ENCODE assay signal across 25 cellular contexts in the genomic region with DNA sequence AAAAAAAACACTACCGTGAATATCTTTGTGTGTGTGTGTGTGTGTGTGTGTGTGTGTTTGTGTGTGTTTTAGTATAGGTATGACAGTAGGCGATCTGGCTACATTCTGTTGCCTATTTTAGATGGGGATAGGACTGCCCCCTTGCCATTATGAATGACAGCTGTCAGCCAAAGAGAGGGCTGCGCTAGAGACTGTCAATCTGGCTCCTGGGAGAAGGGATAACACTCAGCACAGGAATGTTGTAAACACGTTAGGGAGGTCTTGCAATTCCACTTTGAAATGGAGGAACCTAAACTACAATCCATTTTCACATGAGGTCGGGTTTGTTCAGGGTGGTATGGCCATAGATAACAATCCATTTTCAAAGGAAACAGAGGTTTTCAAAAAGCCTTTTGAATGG.
"Had no signal": no experiment of that assay in that cellular context is flagged by ENCODE, and none has a peak within 500 bp of the region (broad histone marks: within the 10 kb centered on the region; RNA-seq: fewer than 3 reads in every experiment).

No MANE protein-coding gene starts in this region.

- H3K27ac Mint-ChIP-seq: activated CD4-positive, alpha-beta memory T cell treated with anti-CD3 and anti-CD28 coated beads, Interleukin-2, amount 10 ng/mL, durations not matched to agents 7 days and 5 days; activated CD4-positive, alpha-beta T cell treated with anti-CD3 and anti-CD28 coated beads for 36 hours; activated naive CD8-positive, alpha-beta T cell treated with anti-CD3 and anti-CD28 coated beads, Interleukin-2, amount 10 ng/mL, durations not matched to agents 7 days and 5 days; activated T-cell treated with anti-CD3 and anti-CD28 coated beads, Interleukin-2, amount 50 U/mL, for 72 hours; activated T-helper 2 cell treated with anti-CD3 and anti-CD28 coated beads, Interferon-gamma antibody, Interleukin-2, Interleukin-4, amounts not matched to agents 10 μg/mL and 5 μg/mL and 100 μg/mL, durations not matched to agents 14 hours and 24 hours and 36 hours had no signal

- H3K9me3 ChIP-seq: adrenal gland, breast epithelium had no signal

- H3K4me3 ChIP-seq: adrenal gland, breast epithelium had no signal

- H3K27ac ChIP-seq: adrenal gland, breast epithelium had no signal

- H3K4me3 Mint-ChIP-seq: activated CD4-positive, alpha-beta memory T cell treated with anti-CD3 and anti-CD28 coated beads, Interleukin-2, amount 10 ng/mL, durations not matched to agents 7 days and 5 days; activated CD4-positive, alpha-beta T cell treated with anti-CD3 and anti-CD28 coated beads for 36 hours; activated naive CD8-positive, alpha-beta T cell treated with anti-CD3 and anti-CD28 coated beads, Interleukin-2, amount 10 ng/mL, durations not matched to agents 7 days and 5 days; activated T-cell treated with anti-CD3 and anti-CD28 coated beads, Interleukin-2, amount 50 U/mL, for 72 hours; central memory CD8-positive, alpha-beta T cell had no signal

- H3K4me1 Mint-ChIP-seq: activated CD4-positive, alpha-beta memory T cell treated with anti-CD3 and anti-CD28 coated beads, Interleukin-2, amount 10 ng/mL, durations not matched to agents 7 days and 5 days; activated CD4-positive, alpha-beta T cell treated with anti-CD3 and anti-CD28 coated beads for 36 hours; central memory CD8-positive, alpha-beta T cell had no signal

- H3K9me3 Mint-ChIP-seq: activated T-helper 2 cell treated with anti-CD3 and anti-CD28 coated beads, Interferon-gamma antibody, Interleukin-2, Interleukin-4, amounts not matched to agents 10 μg/mL and 5 μg/mL and 100 μg/mL, durations not matched to agents 14 hours and 24 hours and 36 hours; central memory CD8-positive, alpha-beta T cell had no signal

- H3K36me3 ChIP-seq: adrenal gland, breast epithelium had no signal

- DNase-seq: activated CD4-positive, alpha-beta memory T cell treated with anti-CD3 and anti-CD28 coated beads, Interleukin-2, amount 10 ng/mL, durations not matched to agents 7 days and 5 days; activated CD4-positive, alpha-beta T cell treated with anti-CD3 and anti-CD28 coated beads for 36 hours; activated CD4-positive, alpha-beta T cell treated with anti-CD3 and anti-CD28 coated beads, Interleukin-2, amount 50 U/mL, for 1 hour; activated CD8-positive, alpha-beta memory T cell treated with anti-CD3 and anti-CD28 coated beads, Interleukin-2, amount 50 U/mL, for 4 hours; activated naive CD4-positive, alpha-beta T cell treated with anti-CD3 and anti-CD28 coated beads, Interleukin-2, amount 50 U/mL, for 16 hours; activated naive CD8-positive, alpha-beta T cell treated with anti-CD3 and anti-CD28 coated beads, Interleukin-2, amount 10 ng/mL, durations not matched to agents 7 days and 5 days; activated T-cell treated with anti-CD3 and anti-CD28 coated beads, Interleukin-2, amount 50 U/mL, for 72 hours; adrenal gland; anterior cingulate cortex; MM.1S; NCI-H1105 treated with DMSO at 0.1 percent for 48 hours; NCI-H146; NCI-H2029; NCI-H2107; NCI-H2171 treated with DMSO at 0.1 percent for 48 hours; NCI-H226; NCI-H510A; NCI-H526 treated with DMSO at 0.1 percent for 48 hours; PC-3; SHP77 treated with DMSO at 0.1 percent for 48 hours; T-helper 2 cell; T1000 had no signal

- H3K4me1 ChIP-seq: adrenal gland, breast epithelium had no signal

- H3K27me3 ChIP-seq: adrenal gland, breast epithelium had no signal
